ENCODE assay signal across 18 cellular contexts in the genomic region with DNA sequence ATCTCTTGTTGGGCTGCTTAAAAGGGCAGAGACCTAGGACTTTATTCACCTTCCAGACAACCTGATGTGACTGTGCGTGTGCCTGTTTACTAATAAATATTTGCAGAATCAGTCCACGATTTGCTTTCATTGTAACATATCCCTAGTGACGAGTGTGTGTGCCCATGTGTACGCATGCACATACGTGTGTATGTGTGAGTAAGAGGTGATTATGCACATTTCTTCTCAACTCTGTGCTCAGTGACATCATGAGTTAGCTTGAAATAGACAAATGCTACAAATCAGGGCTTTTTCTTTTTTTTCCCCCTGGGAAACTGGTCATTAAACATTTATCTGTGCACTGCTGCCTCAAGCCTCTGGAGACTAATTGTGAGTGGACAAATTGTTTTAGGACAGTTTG.
DNase-seq lines count a peak whose midpoint lies in the region; ATAC-seq, FAIRE-seq and TF ChIP-seq lines count a peak whose summit lies in the region.
"Had no signal": no experiment of that assay in that cellular context is flagged by ENCODE, and none has a peak within 500 bp of the region (broad histone marks: within the 10 kb centered on the region; RNA-seq: fewer than 3 reads in every experiment).

No MANE protein-coding gene starts in this region.

- FAIRE-seq in bronchial epithelial cell (lab: Jason Lieb, UNC), result no peak
- FAIRE-seq: A549, GM12891, GM19239, H54 had no signal

- H3K36me3 Mint-ChIP-seq in GM23338 (ENCODE audit: low read depth) (no peaks in the 10 kb centered on the region), endothelial cell (ENCODE audit: low read depth, unreplicated experiment) (no peaks in the 10 kb centered on the region)

- H2AFZ ChIP-seq in GM23338 (peak overlapping the region; percentile 63), trophoblast cell (ENCODE audit: insufficient read depth, low read length, poor library complexity) (no peak overlapping the region)

- H3K4me2 ChIP-seq in GM23338, result no peak overlapping the region
- H3K4me2 ChIP-seq in trophoblast cell (ENCODE audit: low read length), result no peak overlapping the region
- H3K4me2 ChIP-seq: A549 had no signal

- no peak for ATAC-seq in GM23338
- no peak for ATAC-seq in lower lobe of right lung
- ATAC-seq: A549 had no signal

- H3F3A ChIP-seq in GM23338 (replicated peaks; ENCODE audit: low read depth), result no peaks in the 10 kb centered on the region

- no peaks in the 10 kb centered on the region; the same call in 2 of the 3 replicates for H3K9me3 Mint-ChIP-seq in GM23338
- H3K9me3 Mint-ChIP-seq in endothelial cell (ENCODE audit: unreplicated experiment), result no peaks in the 10 kb centered on the region
- H3K9me3 Mint-ChIP-seq: CD4-positive, alpha-beta T cell had no signal

- H4K12ac ChIP-seq in trophoblast cell (ENCODE audit: low read depth, low read length), result no peak overlapping the region

- TF ChIP-seq CTCF in GM23338 (conservative IDR thresholded peaks at IDR 0.05; ENCODE audit: low read depth in 2 of 2) (no peak), bronchial epithelial cell (IDR thresholded peaks at IDR 0.05; ENCODE audit: insufficient read depth, low read length, severe bottlenecking) (no peak), endothelial cell (IDR thresholded peaks at IDR 0.05; ENCODE audit: unreplicated experiment) (no peak), lower lobe of right lung (IDR thresholded peaks at IDR 0.05) (no peak)

- H3K36me3 ChIP-seq in GM23338 (ENCODE audit: insufficient read depth), result no peaks in the 10 kb centered on the region
- H3K36me3 ChIP-seq in bronchial epithelial cell (ENCODE audit: control insufficient read depth, insufficient read depth, low read length), result no peaks in the 10 kb centered on the region
- no peaks in the 10 kb centered on the region for H3K36me3 ChIP-seq in trophoblast cell (ENCODE audit: control insufficient read depth in 1 of 2, insufficient read depth in 2 of 2, low read length in 2 of 2)
- no peaks in the 10 kb centered on the region for H3K36me3 ChIP-seq in lower lobe of right lung

- H3K27me3 ChIP-seq in GM23338 (ENCODE audit: insufficient read depth) (no peaks in the 10 kb centered on the region), bronchial epithelial cell (ENCODE audit: control insufficient read depth, insufficient read depth, low read length) (no peaks in the 10 kb centered on the region), trophoblast cell (ENCODE audit: insufficient read depth, low read length) (no peaks in the 10 kb centered on the region), lower lobe of right lung (ENCODE audit: low read depth) (no peaks in the 10 kb centered on the region)

- H3K27ac ChIP-seq in GM23338 (ENCODE audit: low read depth) (no peak overlapping the region), trophoblast cell (ENCODE audit: low read depth, low read length) (no peak overlapping the region), lower lobe of right lung (no peak overlapping the region)
- H3K27ac ChIP-seq: A549, C4-2B had no signal

- H3K23ac ChIP-seq in trophoblast cell (ENCODE audit: low read length), result peak overlapping the region; percentile 76

- H3K79me2 ChIP-seq in GM23338 (replicated peaks; ENCODE audit: insufficient read depth), result no peaks in the 10 kb centered on the region
- H3K79me2 ChIP-seq in trophoblast cell (ENCODE audit: control insufficient read depth, insufficient read depth, low read length, poor library complexity), result no peaks in the 10 kb centered on the region

- no peak overlapping the region for H3K18ac ChIP-seq in trophoblast cell (ENCODE audit: low read length)

- H3K79me1 ChIP-seq in trophoblast cell (ENCODE audit: low read length), result peaks cover 3% of the 10 kb centered on the region

- H2BK5ac ChIP-seq in trophoblast cell (ENCODE audit: low read depth, low read length, poor library complexity), result no peak overlapping the region

- H3K4me1 Mint-ChIP-seq in GM23338 (peaks cover 7% of the 10 kb centered on the region), endothelial cell (ENCODE audit: unreplicated experiment) (peaks cover 2% of the 10 kb centered on the region)

- H3K14ac ChIP-seq in trophoblast cell (ENCODE audit: low read length), result no peak overlapping the region

- H4K8ac ChIP-seq in trophoblast cell (ENCODE audit: low read depth, low read length), result no peak overlapping the region

- WGBS in trophoblast cell (ENCODE audit: extremely low coverage, insufficient coverage, insufficient read length), result no CpG with 5 or more reads among the region's 5 CpGs

- H3K4ac ChIP-seq in trophoblast cell (ENCODE audit: low read depth, low read length), result no peak overlapping the region

- H3K27ac Mint-ChIP-seq in GM23338 (no peak overlapping the region), endothelial cell (ENCODE audit: unreplicated experiment) (no peak overlapping the region)
- H3K27ac Mint-ChIP-seq: CD4-positive, alpha-beta T cell had no signal

- H2BK12ac ChIP-seq in trophoblast cell (ENCODE audit: low read length), result no peak overlapping the region

- H3K9me3 ChIP-seq in trophoblast cell (ENCODE audit: insufficient read depth, low read depth, low read length), result no peaks in the 10 kb centered on the region
- H3K9me3 ChIP-seq in lower lobe of right lung, result no peaks in the 10 kb centered on the region
- H3K9me3 ChIP-seq: A549, Caco-2 had no signal

- H3K4me3 ChIP-seq in GM23338, result no peak overlapping the region
- no peak overlapping the region for H3K4me3 ChIP-seq in bronchial epithelial cell (ENCODE audit: low read depth, low read length)
- no peak overlapping the region for H3K4me3 ChIP-seq in trophoblast cell (ENCODE audit: low read depth, low read length)
- no peak overlapping the region for H3K4me3 ChIP-seq in lower lobe of right lung
- H3K4me3 ChIP-seq: A549 had no signal

- DNase-seq in GM23338 (ENCODE audit: low spot score) (no peak), bronchial epithelial cell (ENCODE audit: low read depth) (peak; percentile 42), trophoblast cell (no peak), medulla oblongata (ENCODE audit: extremely low spot score) (no peak), endothelial cell (ENCODE audit: low spot score) (no peak), lower lobe of right lung (no peak)
- DNase-seq: AML-193; Caco-2; CD4-positive, alpha-beta T cell; DMS153; DND-41; EL; HCEC 1CT had no signal

- H3K27me3 Mint-ChIP-seq in GM23338 (ENCODE audit: insufficient read depth, low read depth, poor library complexity), result peaks cover 2% of the 10 kb centered on the region
- peaks cover 2% of the 10 kb centered on the region for H3K27me3 Mint-ChIP-seq in endothelial cell (ENCODE audit: unreplicated experiment)
- H3K27me3 Mint-ChIP-seq: CD4-positive, alpha-beta T cell had no signal

- H2BK120ac ChIP-seq in trophoblast cell (ENCODE audit: insufficient read depth, low read length, poor library complexity), result no peak overlapping the region

- no peaks in the 10 kb centered on the region for H3K9me2 ChIP-seq in GM23338 (ENCODE audit: insufficient read depth)

- no peaks in the 10 kb centered on the region for H4K20me1 ChIP-seq in GM23338 (replicated peaks; ENCODE audit: insufficient read depth)

- no peak overlapping the region for H3K9ac ChIP-seq in trophoblast cell (ENCODE audit: low read length)

- H4K91ac ChIP-seq in trophoblast cell (ENCODE audit: low read depth, low read length), result no peak overlapping the region

- H3K4me3 Mint-ChIP-seq in GM23338 (no peak overlapping the region), endothelial cell (ENCODE audit: unreplicated experiment) (no peak overlapping the region)
- H3K4me3 Mint-ChIP-seq: CD4-positive, alpha-beta T cell had no signal

- H3K4me1 ChIP-seq in GM23338 (ENCODE audit: insufficient read depth) (0 out of 2 replicates have a peak, but pooled peaks cover 7% of the 10 kb centered on the region), trophoblast cell (ENCODE audit: control insufficient read depth in 1 of 2, insufficient read depth in 2 of 2, low read length in 2 of 2) (peaks cover 6 to 17% of the 10 kb centered on the region in 2 experiments), lower lobe of right lung (no peaks in the 10 kb centered on the region)
- H3K4me1 ChIP-seq: A549 had no signal

- intact Hi-C loops in lower lobe of right lung (cut with DNase I), result no loop called here

- H2AK5ac ChIP-seq in trophoblast cell (ENCODE audit: low read length), result no peak overlapping the region

TF ChIP-seq in GM23338, 12 proteins besides CTCF, POLR2A, EP300 and RAD21 (continues in another document):
- no peak for TF ChIP-seq ETS1 (IDR thresholded peaks at IDR 0.05)
- TF ChIP-seq POLR2AphosphoS5 (IDR thresholded peaks at IDR 0.05; ENCODE audit: low read depth), result no peak
- TF ChIP-seq JUNB (IDR thresholded peaks at IDR 0.05; ENCODE audit: unreplicated experiment), result no peak
- TF ChIP-seq NANOG (IDR thresholded peaks at IDR 0.05; ENCODE audit: borderline replicate concordance), result no peak
